Comparison of ENCODE assay signal across 15 cellular contexts in genomic region chr19:19262190-19263057, GRCh38. TPM values are rescaled to one million over a fixed set of nuclear protein-coding genes. Genes with fewer than 3 reads are reported as not detected.
DNase-seq lines count a peak whose midpoint lies in the region; ATAC-seq and TF ChIP-seq lines count a peak whose summit lies in the region.
"Had no signal": no experiment of that assay in that cellular context is flagged by ENCODE, and none has a peak within 500 bp of the region (broad histone marks: within the 10 kb centered on the region; RNA-seq: fewer than 3 reads in every experiment).

No MANE protein-coding gene starts in this region.

- peak overlapping the region; percentile 89 for H3K4me2 ChIP-seq in H9 (ENCODE audit: insufficient read depth, insufficient read length, low read length)

- no peak for ATAC-seq in naive B cell (ENCODE audit: low read depth in 2 of 2)

- peak overlapping the region in 2 of 7 donors; percentile 2 to 64 for H3K27ac Mint-ChIP-seq in CD14-positive monocyte
- H3K27ac Mint-ChIP-seq in H9, result no peak overlapping the region
- peak overlapping the region; percentile 7 for H3K27ac Mint-ChIP-seq in dendritic cell treated with granulocyte-macrophage colony-stimulating factor and Interleukin-4, amounts not matched to agents 40 ng/mL and 50 ng/mL, for 4 days
- peak overlapping the region in 5 of 6 donors; percentile 10 to 63 (median 28) for H3K27ac Mint-ChIP-seq in naive B cell
- peak overlapping the region in 1 of 6 donors; percentile 4 for H3K27ac Mint-ChIP-seq in immature natural killer cell

- no peak overlapping the region for H2BK20ac ChIP-seq in H9 (ENCODE audit: low read depth, low read length, poor library complexity, severe bottlenecking)

- H3K9me3 ChIP-seq in H9 (ENCODE audit: control insufficient read depth, low read depth, low read length), result no peaks in the 10 kb centered on the region

- H3K18ac ChIP-seq in H9 (ENCODE audit: insufficient read length, low read depth, low read length), result no peak overlapping the region

- peaks cover 5% of the 10 kb centered on the region; the same call in 1 of the 2 replicates for H3K27me3 ChIP-seq in H9 (ENCODE audit: insufficient read depth, low read length)

- H2AK5ac ChIP-seq in H9 (ENCODE audit: insufficient read length, low read length), result no peak overlapping the region

- no peak overlapping the region for H4K5ac ChIP-seq in H9 (ENCODE audit: insufficient read length, low read depth, low read length)

- no peak overlapping the region for H2BK5ac ChIP-seq in H9 (ENCODE audit: insufficient read length, low read length)

- no peak overlapping the region for H4K8ac ChIP-seq in H9 (replicated peaks; ENCODE audit: insufficient read length, low read depth, low read length)

- H2BK120ac ChIP-seq in H9 (ENCODE audit: low read depth, low read length, poor library complexity, severe bottlenecking), result no peak overlapping the region

- H3K36me3 Mint-ChIP-seq in CD14-positive monocyte, result no peaks in the 10 kb centered on the region
- H3K36me3 Mint-ChIP-seq in H9 (ENCODE audit: insufficient read depth in 1 of 3, low read depth in 3 of 3), result peaks cover 7 to 8% (median 8%) of the 10 kb centered on the region in 3 experiments
- H3K36me3 Mint-ChIP-seq in dendritic cell treated with granulocyte-macrophage colony-stimulating factor and Interleukin-4, amounts not matched to agents 40 ng/mL and 50 ng/mL, for 4 days (ENCODE audit: low read depth), result no peaks in the 10 kb centered on the region
- H3K36me3 Mint-ChIP-seq in naive B cell, result peaks cover 0 to 8% of the 10 kb centered on the region in 2 donors
- H3K36me3 Mint-ChIP-seq in immature natural killer cell, result no peaks in the 10 kb centered on the region

- H2BK12ac ChIP-seq in H9 (ENCODE audit: insufficient read length, low read depth, low read length), result no peak overlapping the region

- H3K27ac ChIP-seq in H9 (ENCODE audit: insufficient read length, low read depth, low read length), result no peak overlapping the region
- H3K27ac ChIP-seq: C4-2B had no signal

- no peak overlapping the region for H2BK15ac ChIP-seq in H9 (ENCODE audit: low read depth, low read length)

- no peak overlapping the region for H3T11ph ChIP-seq in H9 (ENCODE audit: low read length)

- peaks cover 4 to 28% (median 22%) of the 10 kb centered on the region in 7 donors for H3K9me3 Mint-ChIP-seq in CD14-positive monocyte
- no peaks in the 10 kb centered on the region for H3K9me3 Mint-ChIP-seq in H9
- peaks cover 9% of the 10 kb centered on the region for H3K9me3 Mint-ChIP-seq in dendritic cell treated with granulocyte-macrophage colony-stimulating factor and Interleukin-4, amounts not matched to agents 40 ng/mL and 50 ng/mL, for 4 days
- peaks cover 3 to 9% (median 5%) of the 10 kb centered on the region in 7 donors for H3K9me3 Mint-ChIP-seq in naive B cell
- H3K9me3 Mint-ChIP-seq in immature natural killer cell, result no peaks in the 10 kb centered on the region

- no peak for DNase-seq in CD14-positive monocyte (ENCODE audit: low spot score)
- peak; percentile 62 for DNase-seq in H9
- no peak for DNase-seq in naive B cell
- no peak for DNase-seq in NCI-H1092 (lab: John Stamatoyannopoulos, UW)
- DNase-seq in stimulated activated CD8-positive, alpha-beta memory T cell treated with anti-CD3 and anti-CD28 coated beads, Interleukin-4, amount 100 ng/mL, for 48 hours, result no peak
- DNase-seq in effector CD8-positive, alpha-beta T cell (lab: John Stamatoyannopoulos, UW), result no peak
- DNase-seq in immature natural killer cell, result no peak
- DNase-seq: midbrain, NCI-H1092 treated with DMSO at 0.1 percent for 48 hours, NCI-H526, retina, SHP77 had no signal

- H3K27me3 Mint-ChIP-seq in CD14-positive monocyte (ENCODE audit: low read depth in 3 of 3) (peaks cover 42 to 53% (median 48%) of the 10 kb centered on the region in 3 donors), H9 (ENCODE audit: low read depth) (peaks cover 47% of the 10 kb centered on the region), naive B cell (peaks cover 26 to 57% (median 40%) of the 10 kb centered on the region in 3 donors), immature natural killer cell (ENCODE audit: low read depth in 3 of 3) (peaks cover 8 to 26% (median 9%) of the 10 kb centered on the region in 3 donors)
- H3K27me3 Mint-ChIP-seq in dendritic cell treated with granulocyte-macrophage colony-stimulating factor and Interleukin-4, amounts not matched to agents 40 ng/mL and 50 ng/mL, for 4 days, result peaks cover 59% of the 10 kb centered on the region

- H3K4me1 ChIP-seq in H9 (ENCODE audit: insufficient read depth, low read length), result no peaks in the 10 kb centered on the region; the same call in 1 of the 2 replicates

- H3K14ac ChIP-seq in H9 (ENCODE audit: insufficient read depth, low read length), result no peak overlapping the region

- H3K4ac ChIP-seq in H9 (ENCODE audit: low read depth, low read length), result no peak overlapping the region

- no peaks in the 10 kb centered on the region for H3K79me2 ChIP-seq in H9 (ENCODE audit: insufficient read depth, low read length)

- TF ChIP-seq CTCF in CD14-positive monocyte (IDR thresholded peaks at IDR 0.05) (no peak), H9 (conservative IDR thresholded peaks at IDR 0.05) (peak; percentile 54)

- WGBS in H9 (ENCODE audit: extremely low coverage, insufficient read length, low lambda C conversion rate), result no CpG with 5 or more reads among the region's 31 CpGs

- H3K4me3 Mint-ChIP-seq in CD14-positive monocyte, result peak overlapping the region; percentile 34 to 82
- H3K4me3 Mint-ChIP-seq in H9, result peak overlapping the region; percentile 58 to 92
- peak overlapping the region; percentile 37 for H3K4me3 Mint-ChIP-seq in dendritic cell treated with granulocyte-macrophage colony-stimulating factor and Interleukin-4, amounts not matched to agents 40 ng/mL and 50 ng/mL, for 4 days
- peak overlapping the region; percentile 36 to 81 (median 66) for H3K4me3 Mint-ChIP-seq in naive B cell
- H3K4me3 Mint-ChIP-seq in immature natural killer cell, result peak overlapping the region in 1 of 5 donors; percentile 1

- no peak overlapping the region for H4K91ac ChIP-seq in H9 (ENCODE audit: insufficient read length, low read depth, low read length)

- H3K56ac ChIP-seq in H9 (ENCODE audit: insufficient read length, low read depth, low read length), result no peak overlapping the region

- H4K20me1 ChIP-seq in H9 (ENCODE audit: control insufficient read depth, insufficient read depth, insufficient read length), result no peaks in the 10 kb centered on the region

- H3K23ac ChIP-seq in H9 (ENCODE audit: insufficient read length, low read depth, low read length), result no peak overlapping the region

- H3K4me1 Mint-ChIP-seq in CD14-positive monocyte (peaks cover 16% of the 10 kb centered on the region), H9 (peaks cover 11 to 26% of the 10 kb centered on the region in 2 experiments), naive B cell (peaks cover 9 to 21% (median 15%) of the 10 kb centered on the region in 3 donors), immature natural killer cell (peaks cover 0 to 9% of the 10 kb centered on the region in 2 donors)
- peaks cover 10% of the 10 kb centered on the region for H3K4me1 Mint-ChIP-seq in dendritic cell treated with granulocyte-macrophage colony-stimulating factor and Interleukin-4, amounts not matched to agents 40 ng/mL and 50 ng/mL, for 4 days (ENCODE audit: low read depth)

- no peaks in the 10 kb centered on the region for H3K79me1 ChIP-seq in H9 (ENCODE audit: insufficient read depth, low read depth, low read length, poor library complexity, severe bottlenecking)

- intact Hi-C loops in CD14-positive monocyte (cut with micrococcal nuclease), result no loop called here
- intact Hi-C loops in dendritic cell treated with granulocyte-macrophage colony-stimulating factor and Interleukin-4, amounts not matched to agents 40 ng/mL and 50 ng/mL, for 4 days (cut with micrococcal nuclease), result no loop called here

- no peak overlapping the region for H3K9ac ChIP-seq in H9 (ENCODE audit: extremely low read depth, insufficient read length, low read length)

- no peak overlapping the region for H2AFZ ChIP-seq in H9 (ENCODE audit: low read length)

- H3K23me2 ChIP-seq in H9 (ENCODE audit: insufficient read length, low read depth, low read length, poor library complexity, severe bottlenecking), result peaks cover 16% of the 10 kb centered on the region

RNA-seq across cellular contexts. Expression of gene TM6SF2, which starts 10.7 kb away (rescaled TPM):
- polyA plus RNA-seq in CD14-positive monocyte (not detected), naive B cell (ENCODE audit: low read depth in 6 of 6) (not detected), immature natural killer cell (not detected)
- 3.2 and 3.5 TPM in 2 replicates for total RNA-seq in H9 (2021)

RNA-seq across cellular contexts. Expression of gene NCAN, which starts 50.7 kb away (rescaled TPM):
- polyA plus RNA-seq in CD14-positive monocyte, result not detected
- total RNA-seq in H9 (2021), result 1.5 and 1.6 TPM in 2 replicates
- polyA plus RNA-seq in naive B cell (ENCODE audit: low read depth in 6 of 6), result not detected
- not detected for polyA plus RNA-seq in immature natural killer cell
- total RNA-seq: subcutaneous adipose tissue had no signal

RNA-seq across cellular contexts. Expression of gene SUGP1, which starts 57.9 kb away (rescaled TPM):
- polyA plus RNA-seq in CD14-positive monocyte (10 to 100 TPM; 17.4 to 18.1 TPM), naive B cell (ENCODE audit: low read depth in 6 of 6) (10 to 100 TPM; 22.8 to 45.7 (median 26.5) TPM), immature natural killer cell (10 to 100 TPM; 25.4 to 47.1 (median 27.7) TPM)
- total RNA-seq in H9 (2021), result 99.7 and 103 TPM in 2 replicates

RNA-seq across cellular contexts. Expression of gene MAU2, which starts 58.2 kb away (rescaled TPM):
- polyA plus RNA-seq in CD14-positive monocyte, result 10 to 100 TPM in 1 of 2 donors, 1 to 10 TPM in 1; 7.4 to 14.5 TPM
- 48.4 and 55.3 TPM in 2 replicates for total RNA-seq in H9 (2021)
- 10 to 100 TPM; 17.6 to 39.9 (median 24.2) TPM for polyA plus RNA-seq in naive B cell (ENCODE audit: low read depth in 6 of 6)
- polyA plus RNA-seq in immature natural killer cell, result 10 to 100 TPM in 2 of 3 donors, 1 to 10 TPM in 1; 8.5 to 25.5 (median 21.0) TPM

RNA-seq across cellular contexts. Expression of gene NR2C2AP, which starts 59.2 kb away (rescaled TPM):
- polyA plus RNA-seq in CD14-positive monocyte (1 to 10 TPM; 6.4 TPM), naive B cell (ENCODE audit: low read depth in 6 of 6) (10 to 100 TPM; 25.6 to 38.4 (median 31.4) TPM), immature natural killer cell (10 to 100 TPM; 15.4 to 27.2 (median 26.8) TPM)
- total RNA-seq in H9 (2021), result 30.7 and 31.7 TPM in 2 replicates

Comparison
In these comparisons a context has a peak if more than half of its experiments do, and no peak if none do; other contexts are left out.
1. H3K27ac Mint-ChIP-seq: peak in dendritic cell treated with granulocyte-macrophage colony-stimulating factor and Interleukin-4, amounts not matched to agents 40 ng/mL and 50 ng/mL, for 4 days (single experiment) and naive B cell (5 of 6); none in H9 (0 of 3).